3 cellular contexts compared by ENCODE assay signal in the genomic region with DNA sequence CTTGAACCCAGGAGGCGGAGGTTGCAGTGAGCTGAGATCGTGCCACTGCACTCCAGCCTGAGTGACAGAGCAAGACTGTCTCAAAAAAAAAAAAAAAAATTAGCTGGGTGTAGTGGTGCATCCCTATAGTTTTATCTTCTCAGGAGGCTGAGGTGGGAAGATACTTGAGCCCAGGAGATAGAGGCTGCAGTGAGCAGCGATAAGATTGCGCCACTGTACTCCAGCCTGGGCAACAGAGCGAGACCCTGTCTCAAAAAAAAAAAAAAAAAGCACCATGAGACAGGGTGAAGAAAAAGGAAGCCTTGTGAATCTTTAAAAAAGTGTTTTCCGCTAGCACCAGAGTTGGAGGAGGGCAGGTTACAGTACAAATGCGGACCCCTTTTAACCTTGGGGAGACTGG. TPM values are rescaled to one million over a fixed set of nuclear protein-coding genes. Genes with fewer than 3 reads are reported as not detected.
"Had no signal": no experiment of that assay in that cellular context is flagged by ENCODE, and none has a peak within 500 bp of the region (broad histone marks: within the 10 kb centered on the region; RNA-seq: fewer than 3 reads in every experiment).

No MANE protein-coding gene starts in this region.

RNA-seq across cellular contexts. Expression of gene TDRD12, which starts 3.4 kb away (rescaled TPM):
- total RNA-seq: activated CD8-positive, alpha-beta memory T cell treated with anti-CD3 and anti-CD28 coated beads for 36 hours had no signal

RNA-seq across cellular contexts. Expression of gene RGS9BP, which starts 40.6 kb away (rescaled TPM):
- total RNA-seq: activated B cell treated with CpG ODN at 0.5 μM for 24 hours; T-helper 1 cell treated with Interleukin-12 subunit alpha and Interleukin-12 subunit beta and Interleukin-4 antibody, amounts not matched to agents 30 ng/mL and 1 ng/mL, for 36 hours had no signal
